In genomic region chr5:93070938-93071337, GRCh38 we compare ENCODE assay signal across 1 cellular context.
TF ChIP-seq lines count a peak whose summit lies in the region.

No MANE protein-coding gene starts in this region.

TF ChIP-seq in WTC11, 78 proteins besides CTCF, POLR2A, EP300 and RAD21 (continued from another document):
- no peak for TF ChIP-seq IRF1 (CRISPR knock-in tag; IDR thresholded peaks at IDR 0.05)
TF ChIP-seq in WTC11: peak in this region for 0.
